In the genomic region with DNA sequence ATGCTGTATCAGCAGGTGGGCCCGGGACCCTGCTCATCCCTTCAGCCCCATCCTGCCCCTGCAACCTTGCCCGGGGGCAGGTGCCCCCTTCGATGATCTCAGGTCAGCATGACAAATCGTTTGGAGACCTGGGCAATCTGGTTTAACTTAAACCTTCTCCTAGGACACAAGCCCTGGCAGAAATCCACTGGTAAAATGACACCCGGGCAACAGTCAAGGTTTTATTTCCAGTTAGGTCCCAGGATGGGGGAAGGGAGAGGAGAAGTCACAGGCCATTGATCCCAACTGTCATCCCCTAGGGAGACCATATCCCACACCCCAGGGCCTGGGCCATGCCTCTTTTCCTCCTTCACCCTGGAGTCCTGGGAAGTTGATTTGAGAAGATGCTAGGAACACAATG, we compare ENCODE assay signal across 27 cellular contexts. TPM values are rescaled to one million over a fixed set of nuclear protein-coding genes. Genes with fewer than 3 reads are reported as not detected.
DNase-seq lines count a peak whose midpoint lies in the region; ATAC-seq and TF ChIP-seq lines count a peak whose summit lies in the region.
"Had no signal": no experiment of that assay in that cellular context is flagged by ENCODE, and none has a peak within 500 bp of the region (broad histone marks: within the 10 kb centered on the region; RNA-seq: fewer than 3 reads in every experiment).

No MANE protein-coding gene starts in this region.

- ATAC-seq in left ventricle myocardium superior (peak; percentile 4), left cardiac atrium (no peak), GM18867 (IDR thresholded peaks at IDR 0.05; ENCODE audit: unreplicated experiment) (no peak)
- ATAC-seq: activated naive CD4-positive, alpha-beta T cell treated with anti-CD3 and anti-CD28 coated beads, Interleukin-2, amount 50 U/mL, for 72 hours; CD8-positive, alpha-beta T cell; stimulated activated naive CD8-positive, alpha-beta T cell treated with anti-CD3 and anti-CD28 coated beads, Interleukin-15, amount 100 ng/mL, for 72 hours had no signal

- H3K27me3 Mint-ChIP-seq in dendritic cell treated with granulocyte-macrophage colony-stimulating factor and Interleukin-4, amounts not matched to agents 40 ng/mL and 50 ng/mL, for 4 days = peaks cover 17% of the 10 kb centered on the region
- peaks cover 33% of the 10 kb centered on the region for H3K27me3 Mint-ChIP-seq in HFFc6 (ENCODE audit: insufficient read depth)

- DNase-seq in left ventricle myocardium superior = no peak
- no peak for DNase-seq in left cardiac atrium
- peak; percentile 86 for DNase-seq in NCI-H2107 treated with DMSO at 0.1 percent for 48 hours (lab: John Stamatoyannopoulos, UW; ENCODE audit: unreplicated experiment)
- DNase-seq in HFFc6 = no peak
- DNase-seq in T1000 (lab: John Stamatoyannopoulos, UW) = no peak
- no peak for DNase-seq in kidney tubule cell (ENCODE audit: low spot score)
- DNase-seq: activated CD4-positive, alpha-beta T cell treated with anti-CD3 and anti-CD28 coated beads, Interleukin-2, amount 10 ng/mL, durations not matched to agents 7 days and 5 days; aorta; CD8-positive, alpha-beta T cell; cortex of kidney; DND-41; endodermal cell; esophagus squamous epithelium; GOT3; hypothalamus; NCI-H1694; NCI-H524; posterior cingulate gyrus; RPMI8226; stimulated activated naive CD8-positive, alpha-beta T cell treated with anti-CD3 and anti-CD28 coated beads, Interleukin-15, amount 100 ng/mL, for 72 hours; tibial artery had no signal

- no peak overlapping the region for H3K4me3 Mint-ChIP-seq in dendritic cell treated with granulocyte-macrophage colony-stimulating factor and Interleukin-4, amounts not matched to agents 40 ng/mL and 50 ng/mL, for 4 days
- H3K4me3 Mint-ChIP-seq in HFFc6 = no peak overlapping the region
- H3K4me3 Mint-ChIP-seq: activated CD4-positive, alpha-beta T cell treated with anti-CD3 and anti-CD28 coated beads, Interleukin-2, amount 10 ng/mL, durations not matched to agents 7 days and 5 days; activated T-helper 1 cell treated with anti-CD3 and anti-CD28 coated beads, Interleukin-12 subunit alpha, Interleukin-12 subunit beta, Interleukin-2, Interleukin-4 antibody, amounts not matched to agents 30 ng/mL and 10 ng/mL and 1 ng/mL, durations not matched to agents 14 hours and 24 hours and 36 hours; CD8-positive, alpha-beta T cell; endodermal cell; neural crest cell had no signal

- intact Hi-C loops in left ventricle myocardium superior (cut with micrococcal nuclease) (no loop called here), left cardiac atrium (cut with DNase I) (no loop called here)
- intact Hi-C loops in dendritic cell treated with granulocyte-macrophage colony-stimulating factor and Interleukin-4, amounts not matched to agents 40 ng/mL and 50 ng/mL, for 4 days (cut with micrococcal nuclease) = no loop called here

- TF ChIP-seq CTCF in HFFc6 (IDR thresholded peaks at IDR 0.05) = no peak

- peak overlapping the region; percentile 37 for H3K27ac Mint-ChIP-seq in dendritic cell treated with granulocyte-macrophage colony-stimulating factor and Interleukin-4, amounts not matched to agents 40 ng/mL and 50 ng/mL, for 4 days
- no peak overlapping the region for H3K27ac Mint-ChIP-seq in HFFc6
- H3K27ac Mint-ChIP-seq: activated CD4-positive, alpha-beta T cell treated with anti-CD3 and anti-CD28 coated beads, Interleukin-2, amount 10 ng/mL, durations not matched to agents 7 days and 5 days; activated naive CD4-positive, alpha-beta T cell treated with anti-CD3 and anti-CD28 coated beads, Interleukin-2, amount 50 U/mL, for 72 hours; activated T-helper 1 cell treated with anti-CD3 and anti-CD28 coated beads, Interleukin-12 subunit alpha, Interleukin-12 subunit beta, Interleukin-2, Interleukin-4 antibody, amounts not matched to agents 30 ng/mL and 10 ng/mL and 1 ng/mL, durations not matched to agents 14 hours and 24 hours and 36 hours; CD8-positive, alpha-beta T cell; endodermal cell; stimulated activated naive CD8-positive, alpha-beta T cell treated with anti-CD3 and anti-CD28 coated beads, Interleukin-15, amount 100 ng/mL, for 72 hours had no signal

- H3K36me3 Mint-ChIP-seq in dendritic cell treated with granulocyte-macrophage colony-stimulating factor and Interleukin-4, amounts not matched to agents 40 ng/mL and 50 ng/mL, for 4 days (ENCODE audit: low read depth) = no peaks in the 10 kb centered on the region
- H3K36me3 Mint-ChIP-seq in HFFc6 (ENCODE audit: low read depth) = no peaks in the 10 kb centered on the region; the same call in 1 of the 2 replicates
- H3K36me3 Mint-ChIP-seq: CD8-positive, alpha-beta T cell had no signal

- peaks cover 53% of the 10 kb centered on the region for H3K4me1 Mint-ChIP-seq in dendritic cell treated with granulocyte-macrophage colony-stimulating factor and Interleukin-4, amounts not matched to agents 40 ng/mL and 50 ng/mL, for 4 days (ENCODE audit: low read depth)
- no peaks in the 10 kb centered on the region for H3K4me1 Mint-ChIP-seq in HFFc6 (ENCODE audit: low read depth)

- H3K9me3 Mint-ChIP-seq in dendritic cell treated with granulocyte-macrophage colony-stimulating factor and Interleukin-4, amounts not matched to agents 40 ng/mL and 50 ng/mL, for 4 days = no peaks in the 10 kb centered on the region
- H3K9me3 Mint-ChIP-seq in HFFc6 = no peaks in the 10 kb centered on the region
- H3K9me3 Mint-ChIP-seq: activated CD4-positive, alpha-beta T cell treated with anti-CD3 and anti-CD28 coated beads, Interleukin-2, amount 10 ng/mL, durations not matched to agents 7 days and 5 days; CD8-positive, alpha-beta T cell; neural crest cell; stimulated activated naive CD8-positive, alpha-beta T cell treated with anti-CD3 and anti-CD28 coated beads, Interleukin-15, amount 100 ng/mL, for 72 hours had no signal

RNA-seq across cellular contexts. Expression of gene PLIN5, which starts 1.8 kb away (rescaled TPM):
- total RNA-seq in left ventricle myocardium superior = 44.2 TPM
- 10 to 100 TPM; 32.7 to 47.8 TPM for total RNA-seq in left cardiac atrium
- total RNA-seq in HFFc6 (2021; fragmentation: NEBNext Ultra II Directional; extraction: Animal tissue kit (Norgen Biotek cat#: 25700)) = not detected
- total RNA-seq: activated CD4-positive, alpha-beta T cell treated with anti-CD3 and anti-CD28 coated beads, Interleukin-2, amount 10 ng/mL, durations not matched to agents 7 days and 5 days; activated T-helper 1 cell treated with anti-CD3 and anti-CD28 coated beads, Interleukin-12 subunit alpha, Interleukin-12 subunit beta, Interleukin-2, Interleukin-4 antibody, amounts not matched to agents 30 ng/mL and 10 ng/mL and 1 ng/mL, durations not matched to agents 14 hours and 24 hours and 36 hours; T-helper 2 cell treated with Interferon-gamma antibody and Interleukin-4, amounts not matched to agents 100 ng/mL and 5 ng/mL, for 36 hours had no signal

RNA-seq across cellular contexts. Expression of gene LRG1, which starts 3.0 kb away (rescaled TPM):
- total RNA-seq in left ventricle myocardium superior = 0.30 TPM
- 1 to 10 TPM in 1 of 2 donors, under 1 TPM in 1; 0.88 to 1.1 TPM for total RNA-seq in left cardiac atrium
- total RNA-seq in HFFc6 (2021; fragmentation: NEBNext Ultra II Directional; extraction: Animal tissue kit (Norgen Biotek cat#: 25700)) = not detected
- total RNA-seq: CD8-positive, alpha-beta T cell had no signal

RNA-seq across cellular contexts. Expression of gene PLIN4, which starts 18.5 kb away (rescaled TPM):
- total RNA-seq in left ventricle myocardium superior = 235 TPM
- total RNA-seq in left cardiac atrium = 100 to 1,000 TPM; 331 to 357 TPM
- total RNA-seq in HFFc6 (2021; fragmentation: NEBNext Ultra II Directional; extraction: Animal tissue kit (Norgen Biotek cat#: 25700)) = not detected
- total RNA-seq: activated CD4-positive, alpha-beta T cell treated with anti-CD3 and anti-CD28 coated beads, Interleukin-2, amount 10 ng/mL, durations not matched to agents 7 days and 5 days; activated T-helper 1 cell treated with anti-CD3 and anti-CD28 coated beads, Interleukin-12 subunit alpha, Interleukin-12 subunit beta, Interleukin-2, Interleukin-4 antibody, amounts not matched to agents 30 ng/mL and 10 ng/mL and 1 ng/mL, durations not matched to agents 14 hours and 24 hours and 36 hours; T-helper 2 cell treated with Interferon-gamma antibody and Interleukin-4, amounts not matched to agents 100 ng/mL and 5 ng/mL, for 36 hours had no signal

RNA-seq across cellular contexts. Expression of gene SEMA6B, which starts 22.7 kb away (rescaled TPM):
- 15.7 TPM for total RNA-seq in left ventricle myocardium superior
- total RNA-seq in left cardiac atrium = 10 to 100 TPM; 15.0 to 24.8 TPM
- under 1 TPM; 0.05 to 0.30 (median 0.21) TPM for total RNA-seq in HFFc6 (2021; fragmentation: NEBNext Ultra II Directional; extraction: Animal tissue kit (Norgen Biotek cat#: 25700))
- total RNA-seq: activated CD4-positive, alpha-beta T cell treated with anti-CD3 and anti-CD28 coated beads, Interleukin-2, amount 10 ng/mL, durations not matched to agents 7 days and 5 days; activated naive CD4-positive, alpha-beta T cell treated with anti-CD3 and anti-CD28 coated beads, Interleukin-2, amount 50 U/mL, for 72 hours; activated T-helper 1 cell treated with anti-CD3 and anti-CD28 coated beads, Interleukin-12 subunit alpha, Interleukin-12 subunit beta, Interleukin-2, Interleukin-4 antibody, amounts not matched to agents 30 ng/mL and 10 ng/mL and 1 ng/mL, durations not matched to agents 14 hours and 24 hours and 36 hours; T-helper 2 cell treated with Interferon-gamma antibody and Interleukin-4, amounts not matched to agents 100 ng/mL and 5 ng/mL, for 36 hours had no signal

Comparison
In these comparisons a context has a peak if more than half of its experiments do, and no peak if none do; other contexts are left out.
1. RNA of gene PLIN5, which starts 1.8 kb away (total RNA-seq): 32.7 to 47.8 TPM in left cardiac atrium and 44.2 TPM in left ventricle myocardium superior (single experiment); not detected in HFFc6; every median in the first group is over 10 times any median in the second.
2. RNA of gene PLIN4, which starts 18.5 kb away (total RNA-seq): 331 to 357 TPM in left cardiac atrium and 235 TPM in left ventricle myocardium superior (single experiment); not detected in HFFc6; every median in the first group is over 100 times any median in the second.